In genomic region chr5:21646469-21646868, GRCh38 we compare ENCODE assay signal across 15 cellular contexts.
"Had no signal": no experiment of that assay in that cellular context is flagged by ENCODE, and none has a peak within 500 bp of the region (broad histone marks: within the 10 kb centered on the region; RNA-seq: fewer than 3 reads in every experiment).

No MANE protein-coding gene starts in this region.

- H3K27me3 ChIP-seq: colonic mucosa, neural progenitor cell, ovary, tibial artery had no signal

- H2AFZ ChIP-seq: neural progenitor cell had no signal

- H3K4me1 ChIP-seq: colonic mucosa, neural progenitor cell, tibial artery had no signal

- H3K9ac ChIP-seq: neural progenitor cell had no signal

- ATAC-seq: activated CD4-positive, CD25-positive, alpha-beta regulatory T cell treated with anti-CD3 and anti-CD28 coated beads, Interleukin-2, amount 50 U/mL, for 24 hours; left lobe of liver; stimulated activated naive B cell treated with anti-CD40 and anti-IgM and Interleukin-4, amounts not matched to agents 10 μg/mL and 1 μg/mL and 100 μg/mL, for 72 hours had no signal

- H3K4me3 ChIP-seq: colonic mucosa, neural progenitor cell, ovary, tibial artery had no signal

- DNase-seq: activated CD4-positive, alpha-beta T cell treated with anti-CD3 and anti-CD28 coated beads, Interleukin-2, amount 50 U/mL, for 1 hour; activated CD8-positive, alpha-beta memory T cell treated with anti-CD3 and anti-CD28 coated beads for 24 hours; activated naive CD8-positive, alpha-beta T cell treated with anti-CD3 and anti-CD28 coated beads, Interleukin-2, amount 10 ng/mL, durations not matched to agents 7 days and 5 days; anterior cingulate cortex; caudate nucleus; colonic mucosa; islet precursor cell; naive B cell; ovary; stimulated activated CD4-positive, alpha-beta T cell treated with anti-CD3 and anti-CD28 coated beads, Interleukin-4, amount 100 ng/mL, for 1 hour; stimulated activated naive B cell treated with anti-CD40 and anti-IgM and Interleukin-4, amounts not matched to agents 10 μg/mL and 1 μg/mL and 100 μg/mL, for 72 hours; tibial artery had no signal

- H3K36me3 ChIP-seq: colonic mucosa, neural progenitor cell, ovary, tibial artery had no signal

- H3K27ac ChIP-seq: colonic mucosa, neural progenitor cell, ovary, tibial artery had no signal

- H3K4me2 ChIP-seq: neural progenitor cell had no signal

- H3K9me3 ChIP-seq: colonic mucosa, ovary, tibial artery had no signal
